8 cellular contexts compared by ENCODE assay signal in genomic region chr19:8334458-8335342, GRCh38. TPM values are rescaled to one million over a fixed set of nuclear protein-coding genes. Genes with fewer than 3 reads are reported as not detected.
DNase-seq lines count a peak whose midpoint lies in the region; ATAC-seq and TF ChIP-seq lines count a peak whose summit lies in the region.

No MANE protein-coding gene starts in this region.

- TF ChIP-seq CTCF in C4-2B (conservative IDR thresholded peaks at IDR 0.05), result no peak
- TF ChIP-seq CTCF in body of pancreas (IDR thresholded peaks at IDR 0.05), result no peak
- TF ChIP-seq CTCF in tibial artery (IDR thresholded peaks at IDR 0.05), result no peak

- H3K4me3 ChIP-seq in body of pancreas (no peak overlapping the region), tibial artery (peak overlapping the region; percentile 20 to 45)

- peak; percentile 53 for ATAC-seq in GM19452 (IDR thresholded peaks at IDR 0.05; ENCODE audit: unreplicated experiment)
- peak; percentile 58 for ATAC-seq in body of pancreas
- ATAC-seq in GM19463 (IDR thresholded peaks at IDR 0.05; ENCODE audit: unreplicated experiment), result no peak
- ATAC-seq in GM21619 (IDR thresholded peaks at IDR 0.05; ENCODE audit: unreplicated experiment), result no peak

- WGBS in body of pancreas, 2 donors, result 9% methylated on average over 77 of the region's 117 CpGs; no CpG with 5 or more reads in 1 of the 2 donors

- peak; percentile 33 for DNase-seq in NCI-H524 treated with DMSO at 0.1 percent for 48 hours (lab: John Stamatoyannopoulos, UW)
- DNase-seq in body of pancreas, result peak; percentile 45 to 78 (median 57)
- peak; percentile 70 for DNase-seq in kidney tubule cell (ENCODE audit: low spot score)
- no peak for DNase-seq in tibial artery

- H3K4me1 ChIP-seq in body of pancreas (peaks cover 18% of the 10 kb centered on the region), tibial artery (peaks cover 0 to 25% (median 11%) of the 10 kb centered on the region in 4 donors)

- TF ChIP-seq POLR2A in body of pancreas (IDR thresholded peaks at IDR 0.05), result no peak

- peaks cover 0 to 20% of the 10 kb centered on the region in 2 donors for H3K27me3 ChIP-seq in body of pancreas
- peaks cover 0 to 24% of the 10 kb centered on the region in 2 donors for H3K27me3 ChIP-seq in tibial artery

- intact Hi-C loops in body of pancreas (cut with DNase I) (no loop called here), tibial artery (cut with DNase I; ENCODE audit: low total_unique reads) (no loop called here)

- H3K9me3 ChIP-seq in body of pancreas (no peaks in the 10 kb centered on the region), tibial artery (no peaks in the 10 kb centered on the region)

- no peaks in the 10 kb centered on the region for H3K36me3 ChIP-seq in body of pancreas (replicated peaks in 1 of 2; ENCODE audit: insufficient read depth in 1 of 2, low read depth in 2 of 2)
- H3K36me3 ChIP-seq in tibial artery, result peaks cover 4% of the 10 kb centered on the region in 3 donors

- H3K27ac ChIP-seq in C4-2B, result peak overlapping the region; percentile 20
- no peak overlapping the region for H3K27ac ChIP-seq in body of pancreas
- H3K27ac ChIP-seq in tibial artery, result no peak overlapping the region

RNA-seq across cellular contexts. Expression of gene KANK3, which starts 8.4 kb away (rescaled TPM):
- 10 to 100 TPM in 1 of 2 donors, 1 to 10 TPM in 1; 9.1 to 25.7 TPM for total RNA-seq in body of pancreas

RNA-seq across cellular contexts. Expression of gene RPS28, which starts 13.4 kb away (rescaled TPM):
- 100 to 1,000 TPM; 322 to 334 TPM for total RNA-seq in body of pancreas

RNA-seq across cellular contexts. Expression of gene NDUFA7, which starts 13.5 kb away (rescaled TPM):
- 1 to 10 TPM; 4.3 to 6.7 TPM for total RNA-seq in body of pancreas

RNA-seq across cellular contexts. Expression of gene CD320, which starts 26.5 kb away (rescaled TPM):
- total RNA-seq in body of pancreas, result 10 to 100 TPM; 34.0 to 41.2 TPM

RNA-seq across cellular contexts. Expression of gene ANGPTL4, which starts 29.3 kb away (rescaled TPM):
- 100 to 1,000 TPM in 1 of 2 donors, 10 to 100 TPM in 1; 68.7 to 110 TPM for total RNA-seq in body of pancreas

Comparison
In these comparisons a context has a peak if more than half of its experiments do, and no peak if none do; other contexts are left out.
1. ATAC-seq: peak in GM19452 (single experiment) and body of pancreas (single experiment); none in GM19463 (single experiment) and GM21619 (single experiment).
2. DNase-seq: peak in NCI-H524 treated with DMSO at 0.1 percent for 48 hours (single experiment), body of pancreas (4 of 4) and kidney tubule cell (single experiment); none in tibial artery (0 of 2).
3. H3K4me3 ChIP-seq: peak in tibial artery (2 of 2); none in body of pancreas (0 of 2).